In the genomic region with DNA sequence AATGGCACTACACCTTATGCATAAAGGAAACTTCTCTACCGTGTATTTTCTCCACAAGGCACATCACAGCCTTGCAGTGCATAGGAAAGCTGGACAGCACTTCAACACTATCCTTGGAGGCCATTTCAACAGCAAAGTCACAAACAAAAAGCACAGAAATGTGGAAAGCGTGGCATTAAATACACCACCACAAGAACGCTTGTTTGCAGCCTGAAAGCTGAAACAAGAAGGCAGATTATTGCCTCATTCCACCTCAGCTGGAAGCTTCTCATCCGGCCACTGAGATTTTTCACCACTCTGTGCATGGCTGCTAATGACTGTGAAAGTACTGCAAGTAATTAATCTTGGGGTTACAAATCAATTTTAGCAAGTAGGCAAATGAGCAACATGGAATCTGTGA, we compare ENCODE assay signal across 19 cellular contexts. TPM values are rescaled to one million over a fixed set of nuclear protein-coding genes. Genes with fewer than 3 reads are reported as not detected.
DNase-seq lines count a peak whose midpoint lies in the region; ATAC-seq, FAIRE-seq and TF ChIP-seq lines count a peak whose summit lies in the region.
"Had no signal": no experiment of that assay in that cellular context is flagged by ENCODE, and none has a peak within 500 bp of the region (broad histone marks: within the 10 kb centered on the region; RNA-seq: fewer than 3 reads in every experiment).

No MANE protein-coding gene starts in this region.

- H3K4me2 ChIP-seq in H1 (ENCODE audit: insufficient read depth in 1 of 2, low read depth in 2 of 2, low read length in 2 of 2), result no peak overlapping the region
- H3K4me2 ChIP-seq: A549 had no signal

- TF ChIP-seq POLR2A in H1 (IDR thresholded peaks at IDR 0.05; ENCODE audit: control extremely low read depth in 1 of 2, low read depth in 2 of 2, low read length in 2 of 2), result no peak

- TF ChIP-seq EP300 in H1 (IDR thresholded peaks at IDR 0.05; ENCODE audit: borderline replicate concordance in 1 of 2, low read depth in 2 of 2, low read length in 2 of 2), result no peak

- H3K14ac ChIP-seq in H1 (ENCODE audit: insufficient read length), result no peak overlapping the region

- no peak overlapping the region for H2AK5ac ChIP-seq in H1 (ENCODE audit: low read depth, low read length)

- WGBS in HUES64, result 77% methylated on average over 4 of the region's 4 CpGs
- WGBS in H1 (ENCODE audit: extremely low coverage in 1 of 2, insufficient coverage in 1 of 2, insufficient read length in 1 of 2, insufficient replicate concordance in 2 of 2, low coverage in 1 of 2, low lambda C conversion rate in 2 of 2, missing lambda C conversion rate in 1 of 2), 2 experiments, result 81% methylated on average over 4 of the region's 4 CpGs; no CpG with 5 or more reads in 1 of the 2 experiments

- peak overlapping the region; percentile 64 for H2BK20ac ChIP-seq in H1 (ENCODE audit: low read length)

- H3K56ac ChIP-seq in H1 (replicated peaks; ENCODE audit: insufficient read length, low read depth, low read length), result no peak overlapping the region

- no peaks in the 10 kb centered on the region for H3K23me2 ChIP-seq in H1 (ENCODE audit: low read depth, low read length)

- H3K4me1 ChIP-seq in HUES64 (ENCODE audit: insufficient read depth, low read length), result peaks cover 20% of the 10 kb centered on the region
- peaks cover 0 to 8% (median 2%) of the 10 kb centered on the region in 4 experiments; a peak in 3 of 7 replicates for H3K4me1 ChIP-seq in H1 (replicated peaks in 1 of 4; ENCODE audit: control insufficient read depth in 3 of 4, insufficient read depth in 4 of 4, low read length in 3 of 4)
- H3K4me1 ChIP-seq: A549 had no signal

- H3K27ac ChIP-seq in HUES64 (ENCODE audit: low read depth, low read length) (0 out of 2 replicates have a peak overlapping the region, but pooled peaks have one; percentile 21), H1 (ENCODE audit: low read depth, low read length) (no peak overlapping the region)
- H3K27ac ChIP-seq: A549 had no signal

- DNase-seq in NOMO-1 treated with DMSO at 0.1 percent for 48 hours (lab: John Stamatoyannopoulos, UW; ENCODE audit: unreplicated experiment) (peak; percentile 76), H1 (ENCODE audit: low read depth in 1 of 2, low spot score in 2 of 2) (no peak), NCI-H146 (lab: John Stamatoyannopoulos, UW) (no peak)
- no peak for DNase-seq in stimulated activated CD4-positive, alpha-beta T cell treated with anti-CD3 and anti-CD28 coated beads, Interleukin-4, amount 100 ng/mL, for 4 hours
- DNase-seq in activated CD8-positive, alpha-beta memory T cell treated with anti-CD3 and anti-CD28 coated beads for 24 hours, result no peak
- DNase-seq: CD8-positive, alpha-beta T cell; COR-L47; DMS153; DMS79 treated with DMSO at 0.1 percent for 48 hours; EL had no signal

- H3K79me2 ChIP-seq in H1 (ENCODE audit: control insufficient read depth in 1 of 2, insufficient read depth in 2 of 2, low read length in 2 of 2), result no peaks in the 10 kb centered on the region

- H3K9ac ChIP-seq in HUES64 (ENCODE audit: low read depth, low read length) (no peak overlapping the region), H1 (replicated peaks in 1 of 4; ENCODE audit: extremely low read depth in 1 of 4, low read depth in 3 of 4, low read length in 3 of 4) (no peak overlapping the region)

- peak overlapping the region; percentile 44 for H4K91ac ChIP-seq in H1 (replicated peaks; ENCODE audit: insufficient read length, low read length)

- no peak overlapping the region for H3K18ac ChIP-seq in H1 (ENCODE audit: extremely low read depth, low read length)

- H2BK15ac ChIP-seq in H1 (ENCODE audit: low read length), result no peak overlapping the region

- no peaks in the 10 kb centered on the region for H4K20me1 ChIP-seq in H1 (replicated peaks in 1 of 2; ENCODE audit: control insufficient read depth in 1 of 2, insufficient read depth in 2 of 2, low read length in 2 of 2)

- POLR2A ChIA-PET in H1 (lab: Charles Lee; ENCODE audit: partially characterized antibody), result interaction anchor here (1.0 kb wide), 1 partner anchor 10 kb away, joined by 3 read pairs; no protein-coding TSS in a partner anchor

- no peaks in the 10 kb centered on the region for H3K79me1 ChIP-seq in H1 (ENCODE audit: low read depth, low read length)

- H3K4me3 ChIP-seq in HUES64 (ENCODE audit: low read length) (no peak overlapping the region), H1 (ENCODE audit: extremely low read depth in 1 of 4, insufficient read depth in 2 of 4, low read depth in 3 of 4, low read length in 4 of 4) (no peak overlapping the region)
- H3K4me3 ChIP-seq: A549 had no signal

- H2BK120ac ChIP-seq in H1 (replicated peaks; ENCODE audit: low read depth, low read length), result no peak overlapping the region

- TF ChIP-seq RAD21 in H1 (IDR thresholded peaks at IDR 0.05 in 1 of 2, conservative IDR thresholded peaks at IDR 0.05 in 1 of 2; ENCODE audit: low read depth in 2 of 2, low read length in 2 of 2), result no peak

- H2BK5ac ChIP-seq in H1 (ENCODE audit: low read depth, low read length), result no peak overlapping the region

- no peak for TF ChIP-seq CTCF in H1 (IDR thresholded peaks at IDR 0.05; ENCODE audit: control extremely low read depth in 1 of 3, insufficient read depth in 1 of 3, low read depth in 1 of 3, low read length in 3 of 3)

- peak overlapping the region; percentile 11; the same call in 1 of the 2 replicates for H2BK12ac ChIP-seq in H1 (ENCODE audit: low read depth, low read length)

- no peak for FAIRE-seq in H1 (lab: Jason Lieb, UNC)
- FAIRE-seq: A549, D721Med, G401.6, GM12892, GM19239, H54, HepG2 had no signal

- H2AFZ ChIP-seq in H1 (ENCODE audit: low read length), result peak overlapping the region; percentile 86

- no peaks in the 10 kb centered on the region for H3K36me3 ChIP-seq in HUES64 (ENCODE audit: insufficient read depth, low read length)
- H3K36me3 ChIP-seq in H1 (ENCODE audit: control insufficient read depth in 2 of 4, insufficient read depth in 4 of 4, low read length in 3 of 4), result no peaks in the 10 kb centered on the region

- CTCF ChIA-PET in H1 (lab: Charles Lee; ENCODE audit: partially characterized antibody), result interaction anchor here (1.2 to 1.4 kb wide), 3 partner anchors 14 to 355 kb away, joined by 4 to 6 read pairs (median 4); no protein-coding TSS in a partner anchor

- no peak overlapping the region for H4K8ac ChIP-seq in H1 (ENCODE audit: extremely low read depth, insufficient read depth, low read length)

- peaks cover 4% of the 10 kb centered on the region; the same call in 1 of the 2 replicates for H3K27me3 ChIP-seq in HUES64 (ENCODE audit: insufficient read depth, low read length)
- peaks cover 0 to 2% (median 0%) of the 10 kb centered on the region in 4 experiments; a peak in 2 of 7 replicates for H3K27me3 ChIP-seq in H1 (replicated peaks in 1 of 4; ENCODE audit: control insufficient read depth in 3 of 4, extremely low read depth in 1 of 4, insufficient read depth in 3 of 4, low read length in 3 of 4)

- peak overlapping the region; percentile 70 for H3K4ac ChIP-seq in H1 (replicated peaks; ENCODE audit: insufficient read length, low read depth, low read length)

- H3K23ac ChIP-seq in H1 (ENCODE audit: insufficient read length), result no peak overlapping the region

- ATAC-seq in HG02610 (IDR thresholded peaks at IDR 0.05; ENCODE audit: unreplicated experiment), result no peak
- ATAC-seq: A549; CD8-positive, alpha-beta T cell; HepG2 had no signal

- H3K9me3 ChIP-seq in HUES64 (ENCODE audit: insufficient read depth, low read depth, low read length), result no peaks in the 10 kb centered on the region
- H3K9me3 ChIP-seq in H1 (ENCODE audit: insufficient read depth in 2 of 2, low read depth in 1 of 2, low read length in 1 of 2), result no peaks in the 10 kb centered on the region; a peak in 1 of 4 replicates
- H3K9me3 ChIP-seq: A549 had no signal

- no peak overlapping the region for H4K5ac ChIP-seq in H1 (ENCODE audit: insufficient read length, low read depth, low read length)

TF ChIP-seq in H1, 55 proteins besides CTCF, POLR2A, EP300 and RAD21:
- TF ChIP-seq GABPA (IDR thresholded peaks at IDR 0.05; ENCODE audit: borderline replicate concordance, insufficient read depth, low read length) (no peak), CHD2 (IDR thresholded peaks at IDR 0.05; ENCODE audit: low read length) (no peak), KDM1A (IDR thresholded peaks at IDR 0.05; ENCODE audit: borderline replicate concordance, low read length) (no peak), SUZ12 (IDR thresholded peaks at IDR 0.05; ENCODE audit: low read length) (no peak), JUN (IDR thresholded peaks at IDR 0.05; ENCODE audit: low read depth, low read length) (no peak), ASH2L (IDR thresholded peaks at IDR 0.05; ENCODE audit: low read length) (no peak), BACH1 (IDR thresholded peaks at IDR 0.05; ENCODE audit: low read length) (no peak), BRCA1 (IDR thresholded peaks at IDR 0.05; ENCODE audit: low read depth, low read length) (no peak)
- TF ChIP-seq, protein P1, sequence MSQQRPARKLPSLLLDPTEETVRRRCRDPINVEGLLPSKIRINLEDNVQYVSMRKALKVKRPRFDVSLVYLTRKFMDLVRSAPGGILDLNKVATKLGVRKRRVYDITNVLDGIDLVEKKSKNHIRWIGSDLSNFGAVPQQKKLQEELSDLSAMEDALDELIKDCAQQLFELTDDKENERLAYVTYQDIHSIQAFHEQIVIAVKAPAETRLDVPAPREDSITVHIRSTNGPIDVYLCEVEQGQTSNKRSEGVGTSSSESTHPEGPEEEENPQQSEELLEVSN (IDR thresholded peaks at IDR 0.05), result no peak
- TF ChIP-seq, protein P2, sequence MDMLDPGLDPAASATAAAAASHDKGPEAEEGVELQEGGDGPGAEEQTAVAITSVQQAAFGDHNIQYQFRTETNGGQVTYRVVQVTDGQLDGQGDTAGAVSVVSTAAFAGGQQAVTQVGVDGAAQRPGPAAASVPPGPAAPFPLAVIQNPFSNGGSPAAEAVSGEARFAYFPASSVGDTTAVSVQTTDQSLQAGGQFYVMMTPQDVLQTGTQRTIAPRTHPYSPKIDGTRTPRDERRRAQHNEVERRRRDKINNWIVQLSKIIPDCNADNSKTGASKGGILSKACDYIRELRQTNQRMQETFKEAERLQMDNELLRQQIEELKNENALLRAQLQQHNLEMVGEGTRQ (IDR thresholded peaks at IDR 0.05; ENCODE audit: low read length), result no peak

RNA-seq across cellular contexts. Expression of a gene that starts 50.9 kb away (rescaled TPM):
- polyA plus RNA-seq in HUES64 (2013, experiment 1 of 2), result 47.1 TPM
- polyA plus RNA-seq in HUES64 (2013, experiment 2 of 2), result 54.1 TPM
- 75.3 and 83.7 TPM in 2 replicates for total RNA-seq in H1 (2021; fragmentation: NEBNext Ultra II Directional; extraction: Animal tissue kit (Norgen Biotek cat#: 25700))
- polyA plus RNA-seq in H1 (2011; rRNA removed), result 34.5 and 47.8 TPM in 2 replicates
- 40.8 TPM for polyA plus RNA-seq in H1 (2011; cell fraction: cytosol; rRNA removed)
- polyA plus RNA-seq in H1 (2011; cell fraction: nucleus; rRNA removed), result 65.6 TPM
- 51.1 to 58.7 TPM (median 53.7 TPM) in 4 replicates for polyA plus RNA-seq in H1 (2012, experiment 1 of 2)
- 35.2 TPM for polyA plus RNA-seq in H1 (2012, experiment 2 of 2)
- polyA plus RNA-seq in H1 (2013, experiment 1 of 2), result 90.5 TPM
- 94.8 TPM for polyA plus RNA-seq in H1 (2013, experiment 2 of 2)
- polyA minus RNA-seq in H1 (2011; rRNA and poly(A)+ RNA removed), result 34.8 and 35.8 TPM in 2 replicates
- polyA minus RNA-seq in H1 (2011; cell fraction: cytosol; rRNA and poly(A)+ RNA removed), result 32.2 TPM
- 36.7 TPM for polyA minus RNA-seq in H1 (2011; cell fraction: nucleus; rRNA and poly(A)+ RNA removed)
